1 cellular context compared by ENCODE assay signal in the genomic region with DNA sequence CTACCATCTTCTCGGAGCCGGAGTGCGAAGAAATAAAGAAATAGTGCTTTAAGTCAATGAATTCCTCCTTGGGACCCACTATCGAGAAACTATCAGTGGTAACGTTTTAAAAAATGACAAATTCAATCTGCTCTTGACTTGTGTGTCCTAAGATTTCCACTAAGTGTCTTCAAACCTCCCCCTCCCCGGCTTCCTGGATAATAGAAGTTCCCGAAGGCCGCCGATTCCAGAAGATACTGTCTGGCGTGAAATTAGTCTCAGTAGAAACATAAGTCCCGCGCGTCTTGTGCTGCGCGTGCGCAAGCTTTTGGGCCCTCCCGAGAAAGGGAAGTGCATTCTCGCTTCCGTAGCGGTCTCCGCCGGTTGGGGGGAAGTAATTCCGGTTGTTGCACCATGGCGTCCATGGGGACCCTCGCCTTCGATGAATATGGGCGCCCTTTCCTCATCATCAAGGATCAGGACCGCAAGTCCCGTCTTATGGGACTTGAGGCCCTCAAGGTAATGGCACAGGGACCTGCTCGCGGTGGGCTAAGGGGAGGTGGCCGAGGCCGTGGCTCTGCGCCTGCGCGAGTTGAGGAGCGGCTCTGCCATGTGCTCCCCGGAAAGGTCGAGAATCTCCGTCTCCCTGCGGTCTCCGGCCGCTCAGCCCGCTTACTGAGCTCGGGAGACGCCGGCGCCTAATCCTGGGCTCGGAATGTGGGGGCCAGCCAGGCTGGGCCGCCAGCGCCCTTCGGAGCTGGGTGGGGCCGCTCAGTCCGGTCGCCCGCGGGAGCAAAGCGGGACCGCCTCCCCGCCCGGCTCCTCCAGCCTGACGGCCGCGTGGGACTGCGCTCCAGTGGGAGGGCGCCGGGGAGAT.
TF ChIP-seq lines count a peak whose summit lies in the region.

Gene CCT5, plus strand, starts transcription at position 333 of the 856 bp plus-strand sequence. Its CDS starts 61 bp downstream, at position 394.

TF ChIP-seq in K562, 482 proteins besides CTCF, POLR2A, EP300 and RAD21 (continued from another document and continues in another):
- TF ChIP-seq PML (IDR thresholded peaks at IDR 0.05; ENCODE audit: low read length), result peak; percentile 64
- no peak for TF ChIP-seq ZC3H11A (IDR thresholded peaks at IDR 0.05; ENCODE audit: low read depth, low read length)
- no peak for TF ChIP-seq RBM39 (optimal IDR thresholded peaks at IDR 0.05; ENCODE audit: low read depth, low read length)
- TF ChIP-seq ARID1B (IDR thresholded peaks at IDR 0.05), result 0 out of 2 replicates have a peak, but pooled peaks have one; percentile 5
- TF ChIP-seq BRD4 (IDR thresholded peaks at IDR 0.05), result peak; percentile 93
- TF ChIP-seq, protein P1, sequence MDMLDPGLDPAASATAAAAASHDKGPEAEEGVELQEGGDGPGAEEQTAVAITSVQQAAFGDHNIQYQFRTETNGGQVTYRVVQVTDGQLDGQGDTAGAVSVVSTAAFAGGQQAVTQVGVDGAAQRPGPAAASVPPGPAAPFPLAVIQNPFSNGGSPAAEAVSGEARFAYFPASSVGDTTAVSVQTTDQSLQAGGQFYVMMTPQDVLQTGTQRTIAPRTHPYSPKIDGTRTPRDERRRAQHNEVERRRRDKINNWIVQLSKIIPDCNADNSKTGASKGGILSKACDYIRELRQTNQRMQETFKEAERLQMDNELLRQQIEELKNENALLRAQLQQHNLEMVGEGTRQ (CRISPR knock-in tag; IDR thresholded peaks at IDR 0.05), result no peak
- TF ChIP-seq HDAC1 (IDR thresholded peaks at IDR 0.05), result peak in 1 of 2 experiments; percentile 94; a peak in 2 of 4 replicates
- no peak for TF ChIP-seq RBM15 (IDR thresholded peaks at IDR 0.05; ENCODE audit: insufficient read depth, low read length)
- TF ChIP-seq POLR2B (IDR thresholded peaks at IDR 0.05; ENCODE audit: low read depth, partially characterized antibody), result peak; percentile 98
- no peak for TF ChIP-seq TFAM (CRISPR knock-in tag; conservative IDR thresholded peaks at IDR 0.05)
- TF ChIP-seq NUFIP1 (IDR thresholded peaks at IDR 0.05; ENCODE audit: partially characterized antibody), result no peak
- TF ChIP-seq PREB (CRISPR knock-in tag; IDR thresholded peaks at IDR 0.05), result no peak
- 0 out of 2 replicates have a peak, but pooled peaks have one; percentile 32 for TF ChIP-seq ZNF311 (CRISPR knock-in tag; IDR thresholded peaks at IDR 0.05)
- TF ChIP-seq TEAD1 (CRISPR knock-in tag; IDR thresholded peaks at IDR 0.05), result peak in 1 of 2 experiments; percentile 90; a peak in 2 of 4 replicates
- TF ChIP-seq MCM7 (IDR thresholded peaks at IDR 0.05), result no peak
- TF ChIP-seq BRF1 (IDR thresholded peaks at IDR 0.05; ENCODE audit: borderline replicate concordance, extremely low read depth, insufficient read length), result no peak
- TF ChIP-seq, protein P2, sequence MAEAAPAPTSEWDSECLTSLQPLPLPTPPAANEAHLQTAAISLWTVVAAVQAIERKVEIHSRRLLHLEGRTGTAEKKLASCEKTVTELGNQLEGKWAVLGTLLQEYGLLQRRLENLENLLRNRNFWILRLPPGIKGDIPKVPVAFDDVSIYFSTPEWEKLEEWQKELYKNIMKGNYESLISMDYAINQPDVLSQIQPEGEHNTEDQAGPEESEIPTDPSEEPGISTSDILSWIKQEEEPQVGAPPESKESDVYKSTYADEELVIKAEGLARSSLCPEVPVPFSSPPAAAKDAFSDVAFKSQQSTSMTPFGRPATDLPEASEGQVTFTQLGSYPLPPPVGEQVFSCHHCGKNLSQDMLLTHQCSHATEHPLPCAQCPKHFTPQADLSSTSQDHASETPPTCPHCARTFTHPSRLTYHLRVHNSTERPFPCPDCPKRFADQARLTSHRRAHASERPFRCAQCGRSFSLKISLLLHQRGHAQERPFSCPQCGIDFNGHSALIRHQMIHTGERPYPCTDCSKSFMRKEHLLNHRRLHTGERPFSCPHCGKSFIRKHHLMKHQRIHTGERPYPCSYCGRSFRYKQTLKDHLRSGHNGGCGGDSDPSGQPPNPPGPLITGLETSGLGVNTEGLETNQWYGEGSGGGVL (CRISPR knock-in tag; IDR thresholded peaks at IDR 0.05), result no peak
- TF ChIP-seq ELF2 (CRISPR knock-in tag; IDR thresholded peaks at IDR 0.05), result no peak
- no peak for TF ChIP-seq XRCC4 (IDR thresholded peaks at IDR 0.05; ENCODE audit: extremely low read depth, insufficient read depth, insufficient read length)
- TF ChIP-seq, protein P3, sequence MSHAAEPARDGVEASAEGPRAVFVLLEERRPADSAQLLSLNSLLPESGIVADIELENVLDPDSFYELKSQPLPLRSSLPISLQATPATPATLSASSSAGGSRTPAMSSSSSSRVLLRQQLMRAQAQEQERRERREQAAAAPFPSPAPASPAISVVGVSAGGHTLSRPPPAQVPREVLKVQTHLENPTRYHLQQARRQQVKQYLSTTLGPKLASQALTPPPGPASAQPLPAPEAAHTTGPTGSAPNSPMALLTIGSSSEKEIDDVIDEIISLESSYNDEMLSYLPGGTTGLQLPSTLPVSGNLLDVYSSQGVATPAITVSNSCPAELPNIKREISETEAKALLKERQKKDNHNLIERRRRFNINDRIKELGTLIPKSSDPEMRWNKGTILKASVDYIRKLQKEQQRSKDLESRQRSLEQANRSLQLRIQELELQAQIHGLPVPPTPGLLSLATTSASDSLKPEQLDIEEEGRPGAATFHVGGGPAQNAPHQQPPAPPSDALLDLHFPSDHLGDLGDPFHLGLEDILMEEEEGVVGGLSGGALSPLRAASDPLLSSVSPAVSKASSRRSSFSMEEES (CRISPR knock-in tag; IDR thresholded peaks at IDR 0.05), result no peak
- TF ChIP-seq CHD7 (IDR thresholded peaks at IDR 0.05; ENCODE audit: low read depth, low read length), result no peak
- no peak for TF ChIP-seq ETS2 (tag; IDR thresholded peaks at IDR 0.05; ENCODE audit: borderline replicate concordance, poor library complexity, severe bottlenecking)
- TF ChIP-seq SRSF1 (IDR thresholded peaks at IDR 0.05; ENCODE audit: low read depth, low read length), result no peak
- no peak for TF ChIP-seq FOXJ3 (CRISPR knock-in tag; IDR thresholded peaks at IDR 0.05)
- TF ChIP-seq ASH1L (IDR thresholded peaks at IDR 0.05; ENCODE audit: borderline replicate concordance, low read depth, partially characterized antibody), result peak; percentile 88
- TF ChIP-seq MTA3 (IDR thresholded peaks at IDR 0.05; ENCODE audit: borderline replicate concordance), result peak; percentile 94; the same call in 1 of the 2 replicates
- peak; percentile 47; the same call in 1 of the 2 replicates for TF ChIP-seq E2F4 (CRISPR knock-in tag; IDR thresholded peaks at IDR 0.05; ENCODE audit: low read depth)
- peak; percentile 45; the same call in 1 of the 2 replicates for TF ChIP-seq ESRRA (IDR thresholded peaks at IDR 0.05; ENCODE audit: borderline replicate concordance, low read depth)
- peak; percentile 83; the same call in 1 of the 2 replicates for TF ChIP-seq ZNF766 (CRISPR knock-in tag; conservative IDR thresholded peaks at IDR 0.05)
- TF ChIP-seq ILF3 (IDR thresholded peaks at IDR 0.05; ENCODE audit: borderline replicate concordance), result no peak
- no peak for TF ChIP-seq ZNF561 (CRISPR knock-in tag; conservative IDR thresholded peaks at IDR 0.05)
- no peak for TF ChIP-seq ZNF77 (CRISPR knock-in tag; IDR thresholded peaks at IDR 0.05)
- TF ChIP-seq ZZZ3 (IDR thresholded peaks at IDR 0.05), result no peak
- no peak for TF ChIP-seq NFIX (CRISPR knock-in tag; IDR thresholded peaks at IDR 0.05; ENCODE audit: low read depth)
- TF ChIP-seq ZBTB49 (CRISPR knock-in tag; IDR thresholded peaks at IDR 0.05; ENCODE audit: borderline replicate concordance), result no peak
- TF ChIP-seq ZNF23 (CRISPR knock-in tag; IDR thresholded peaks at IDR 0.05), result no peak
- TF ChIP-seq CBX1 (IDR thresholded peaks at IDR 0.05; ENCODE audit: low read depth), result peak; percentile 13; the same call in 1 of the 2 replicates
- TF ChIP-seq ZNF717 (CRISPR knock-in tag; IDR thresholded peaks at IDR 0.05), result no peak
